In the genomic region with DNA sequence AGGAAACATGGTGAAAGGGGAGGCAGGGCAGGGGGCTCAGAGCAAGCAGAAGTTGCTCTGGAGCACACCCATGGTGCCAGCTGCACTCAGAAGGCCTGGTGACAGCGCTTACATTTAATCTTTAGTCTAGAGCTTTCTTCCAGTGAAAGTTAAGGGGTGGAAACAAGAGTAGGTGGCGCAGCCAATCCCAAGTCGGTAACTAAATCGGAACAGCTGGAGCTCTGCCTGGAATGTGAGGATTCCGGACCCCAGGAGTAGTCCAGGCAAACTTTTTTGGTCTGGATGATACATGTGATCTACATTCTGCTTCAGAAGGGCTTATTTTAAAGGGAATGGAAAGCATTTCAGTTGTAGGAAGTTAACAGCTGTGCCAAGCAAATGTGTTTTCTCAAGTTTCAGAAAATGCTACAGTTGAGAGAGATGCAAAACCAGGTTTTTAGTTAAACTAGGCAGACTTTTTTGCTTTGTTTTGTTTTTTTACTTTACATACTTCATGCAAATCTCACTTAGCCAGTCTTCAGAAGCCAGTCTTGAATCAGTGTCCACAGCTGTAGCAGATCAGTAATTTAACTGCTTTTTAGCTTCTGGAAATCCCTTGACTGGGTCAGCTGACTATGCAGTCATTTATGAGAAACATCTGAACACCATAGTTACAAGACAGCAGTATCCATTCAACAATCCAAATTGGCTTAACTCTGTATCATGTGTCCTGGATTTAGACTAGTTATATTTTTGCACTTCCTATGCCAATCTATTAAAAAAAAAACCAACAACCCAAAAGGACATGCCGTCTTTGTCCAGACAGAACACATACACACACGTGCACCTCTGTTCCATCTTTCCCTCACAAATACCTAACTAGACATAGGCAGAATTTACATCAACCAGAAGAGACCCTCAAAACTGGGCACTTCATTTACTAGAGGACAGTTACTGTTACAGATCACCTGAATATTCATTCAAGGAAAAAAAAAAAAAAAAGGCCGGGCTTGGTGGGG, we compare ENCODE assay signal across 8 cellular contexts. TPM values are rescaled to one million over a fixed set of nuclear protein-coding genes. Genes with fewer than 3 reads are reported as not detected.
A peak's percentile ranks its signal among the peaks of the same experiment; 100 is the strongest.
DNase-seq lines count a peak whose midpoint lies in the region; ATAC-seq, FAIRE-seq and TF ChIP-seq lines count a peak whose summit lies in the region.

No MANE protein-coding gene starts in this region.

- DNase-seq in amniotic epithelial cell (ENCODE audit: low read depth) (peak; percentile 84), right cardiac atrium (peak; percentile 80 to 86 (median 81)), retina (peak; percentile 50), D721Med (ENCODE audit: insufficient read length, low spot score) (no peak), NCI-H2171 (lab: John Stamatoyannopoulos, UW) (no peak), NCI-H1417 (lab: John Stamatoyannopoulos, UW) (no peak)

- peak overlapping the region; percentile 81 for H3K4me3 ChIP-seq in right cardiac atrium (ENCODE audit: low read length)

- no peaks in the 10 kb centered on the region for H3K9me3 ChIP-seq in right cardiac atrium (ENCODE audit: control insufficient read depth, low read length)

- peak; percentile 46 for ATAC-seq in GM18519 (IDR thresholded peaks at IDR 0.05; ENCODE audit: low FRiP score, unreplicated experiment)
- ATAC-seq in HG02943 (IDR thresholded peaks at IDR 0.05; ENCODE audit: low read depth, unreplicated experiment): peak; percentile 67
- peak; percentile 95 for ATAC-seq in right cardiac atrium

- WGBS in right cardiac atrium: 28% methylated on average over 8 of the region's 8 CpGs

- no peaks in the 10 kb centered on the region for H3K27me3 ChIP-seq in right cardiac atrium (ENCODE audit: control insufficient read depth, insufficient read depth)

- TF ChIP-seq CTCF in D721Med (IDR thresholded peaks at IDR 0.05; ENCODE audit: insufficient read depth, missing control alignments): no peak

- no peak for FAIRE-seq in D721Med (lab: Jason Lieb, UNC)

- peaks cover 3% of the 10 kb centered on the region for H3K4me1 ChIP-seq in right cardiac atrium (ENCODE audit: control insufficient read depth, insufficient read depth, low read length)

- peak overlapping the region; percentile 93 for H3K27ac ChIP-seq in right cardiac atrium (ENCODE audit: low read length)

- intact Hi-C loops in right cardiac atrium (cut with DNase I): loop anchor here in 1 of 4 donors (10.0 kb wide), 1 partner anchor 53 kb away; no protein-coding TSS in a partner anchor

RNA-seq across cellular contexts. Expression of gene ZNF106, which starts 33.2 kb away (rescaled TPM):
- 100 to 1,000 TPM; 408 to 507 (median 423) TPM for total RNA-seq in right cardiac atrium
- polyA plus RNA-seq in right cardiac atrium: 94.6 TPM

RNA-seq across cellular contexts. Expression of gene SNAP23, which starts 37.7 kb away (rescaled TPM):
- 10 to 100 TPM; 33.7 to 42.7 (median 39.0) TPM for total RNA-seq in right cardiac atrium
- polyA plus RNA-seq in right cardiac atrium: 28.4 TPM

Comparison
In these comparisons a context has a peak if more than half of its experiments do, and no peak if none do; other contexts are left out.
1. DNase-seq: peak in amniotic epithelial cell (single experiment), right cardiac atrium (3 of 3) and retina (single experiment); none in D721Med (single experiment), NCI-H2171 (single experiment) and NCI-H1417 (0 of 3).
2. Peak in every context shown above with its lines, with median percentiles within 50 percentile points of each other: ATAC-seq.